ENCODE assay signal across 1 cellular context in the genomic region with DNA sequence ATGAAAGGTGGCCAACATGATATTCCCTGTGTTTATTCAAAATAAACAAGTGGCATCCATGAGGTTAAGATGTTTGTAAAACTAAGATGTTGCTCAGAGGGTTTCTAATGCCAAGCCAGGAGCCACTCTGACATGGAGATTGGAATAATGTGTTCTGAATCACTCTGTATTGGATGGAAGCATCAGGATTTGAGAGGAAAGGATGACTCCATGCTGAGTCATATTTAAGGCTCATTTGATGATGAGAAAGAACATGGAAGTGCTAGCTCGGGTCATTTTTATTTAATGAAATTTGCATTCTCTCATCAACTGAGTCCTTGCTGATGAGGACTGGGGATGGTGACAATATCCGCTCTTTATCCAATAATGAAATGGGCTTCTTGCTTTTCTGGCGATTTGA.
A peak's percentile ranks its signal among the peaks of the same experiment; 100 is the strongest.
TF ChIP-seq lines count a peak whose summit lies in the region.

No MANE protein-coding gene starts in this region.

TF ChIP-seq in SK-N-SH, 30 proteins besides CTCF, POLR2A, EP300 and RAD21:
- TF ChIP-seq, protein P1, sequence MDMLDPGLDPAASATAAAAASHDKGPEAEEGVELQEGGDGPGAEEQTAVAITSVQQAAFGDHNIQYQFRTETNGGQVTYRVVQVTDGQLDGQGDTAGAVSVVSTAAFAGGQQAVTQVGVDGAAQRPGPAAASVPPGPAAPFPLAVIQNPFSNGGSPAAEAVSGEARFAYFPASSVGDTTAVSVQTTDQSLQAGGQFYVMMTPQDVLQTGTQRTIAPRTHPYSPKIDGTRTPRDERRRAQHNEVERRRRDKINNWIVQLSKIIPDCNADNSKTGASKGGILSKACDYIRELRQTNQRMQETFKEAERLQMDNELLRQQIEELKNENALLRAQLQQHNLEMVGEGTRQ (IDR thresholded peaks at IDR 0.05; ENCODE audit: borderline replicate concordance, low read depth, low read length): no peak
- TF ChIP-seq ELF1 (IDR thresholded peaks at IDR 0.05) (no peak), FOXM1 (IDR thresholded peaks at IDR 0.05; ENCODE audit: low read depth) (no peak), SIN3A (IDR thresholded peaks at IDR 0.05; ENCODE audit: borderline replicate concordance, low read depth, low read length) (no peak), CHD2 (IDR thresholded peaks at IDR 0.05; ENCODE audit: low read length, partially characterized antibody) (no peak), FOSL2 (IDR thresholded peaks at IDR 0.05; ENCODE audit: borderline replicate concordance, low read depth) (peak; percentile 96), RFX5 (IDR thresholded peaks at IDR 0.05; ENCODE audit: low read length) (no peak), POLR2AphosphoS5 (IDR thresholded peaks at IDR 0.05; ENCODE audit: low read depth, low read length) (no peak), GATA2 (CRISPR knock-in tag; IDR thresholded peaks at IDR 0.05) (no peak), GABPA (IDR thresholded peaks at IDR 0.05; ENCODE audit: low read depth) (no peak), SMC3 (IDR thresholded peaks at IDR 0.05; ENCODE audit: low read depth, low read length) (no peak), RXRA (IDR thresholded peaks at IDR 0.05; ENCODE audit: borderline replicate concordance, low read depth) (no peak), NRF1 (IDR thresholded peaks at IDR 0.05; ENCODE audit: low read depth, low read length) (no peak), TCF12 (IDR thresholded peaks at IDR 0.05) (peak; percentile 68), TAF1 (IDR thresholded peaks at IDR 0.05; ENCODE audit: borderline replicate concordance, low read depth, low read length) (no peak), NFIC (IDR thresholded peaks at IDR 0.05; ENCODE audit: borderline replicate concordance) (0 out of 2 replicates have a peak, but pooled peaks have one; percentile 35), EZH2phosphoT487 (IDR thresholded peaks at IDR 0.05; ENCODE audit: borderline replicate concordance, low read depth) (no peak), FOXJ3 (CRISPR knock-in tag; IDR thresholded peaks at IDR 0.05) (no peak), YY1 (IDR thresholded peaks at IDR 0.05; ENCODE audit: low read depth) (peak; percentile 54; the same call in 1 of the 2 replicates), JUND (IDR thresholded peaks at IDR 0.05) (peak; percentile 92), TEAD4 (IDR thresholded peaks at IDR 0.05; ENCODE audit: borderline replicate concordance, insufficient read depth) (peak; percentile 27; the same call in 1 of the 2 replicates), MXI1 (IDR thresholded peaks at IDR 0.05; ENCODE audit: low read depth, low read length) (no peak), MEF2A (IDR thresholded peaks at IDR 0.05; ENCODE audit: borderline replicate concordance, low read depth) (no peak), RCOR1 (IDR thresholded peaks at IDR 0.05; ENCODE audit: low read length) (no peak)
- TF ChIP-seq, protein P2, sequence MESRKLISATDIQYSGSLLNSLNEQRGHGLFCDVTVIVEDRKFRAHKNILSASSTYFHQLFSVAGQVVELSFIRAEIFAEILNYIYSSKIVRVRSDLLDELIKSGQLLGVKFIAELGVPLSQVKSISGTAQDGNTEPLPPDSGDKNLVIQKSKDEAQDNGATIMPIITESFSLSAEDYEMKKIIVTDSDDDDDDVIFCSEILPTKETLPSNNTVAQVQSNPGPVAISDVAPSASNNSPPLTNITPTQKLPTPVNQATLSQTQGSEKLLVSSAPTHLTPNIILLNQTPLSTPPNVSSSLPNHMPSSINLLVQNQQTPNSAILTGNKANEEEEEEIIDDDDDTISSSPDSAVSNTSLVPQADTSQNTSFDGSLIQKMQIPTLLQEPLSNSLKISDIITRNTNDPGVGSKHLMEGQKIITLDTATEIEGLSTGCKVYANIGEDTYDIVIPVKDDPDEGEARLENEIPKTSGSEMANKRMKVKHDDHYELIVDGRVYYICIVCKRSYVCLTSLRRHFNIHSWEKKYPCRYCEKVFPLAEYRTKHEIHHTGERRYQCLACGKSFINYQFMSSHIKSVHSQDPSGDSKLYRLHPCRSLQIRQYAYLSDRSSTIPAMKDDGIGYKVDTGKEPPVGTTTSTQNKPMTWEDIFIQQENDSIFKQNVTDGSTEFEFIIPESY (IDR thresholded peaks at IDR 0.05; ENCODE audit: borderline replicate concordance, low read depth): no peak
- TF ChIP-seq, protein P3, sequence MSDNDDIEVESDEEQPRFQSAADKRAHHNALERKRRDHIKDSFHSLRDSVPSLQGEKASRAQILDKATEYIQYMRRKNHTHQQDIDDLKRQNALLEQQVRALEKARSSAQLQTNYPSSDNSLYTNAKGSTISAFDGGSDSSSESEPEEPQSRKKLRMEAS (IDR thresholded peaks at IDR 0.05; ENCODE audit: low read depth): 0 out of 2 replicates have a peak, but pooled peaks have one; percentile 13
- TF ChIP-seq, protein P4, sequence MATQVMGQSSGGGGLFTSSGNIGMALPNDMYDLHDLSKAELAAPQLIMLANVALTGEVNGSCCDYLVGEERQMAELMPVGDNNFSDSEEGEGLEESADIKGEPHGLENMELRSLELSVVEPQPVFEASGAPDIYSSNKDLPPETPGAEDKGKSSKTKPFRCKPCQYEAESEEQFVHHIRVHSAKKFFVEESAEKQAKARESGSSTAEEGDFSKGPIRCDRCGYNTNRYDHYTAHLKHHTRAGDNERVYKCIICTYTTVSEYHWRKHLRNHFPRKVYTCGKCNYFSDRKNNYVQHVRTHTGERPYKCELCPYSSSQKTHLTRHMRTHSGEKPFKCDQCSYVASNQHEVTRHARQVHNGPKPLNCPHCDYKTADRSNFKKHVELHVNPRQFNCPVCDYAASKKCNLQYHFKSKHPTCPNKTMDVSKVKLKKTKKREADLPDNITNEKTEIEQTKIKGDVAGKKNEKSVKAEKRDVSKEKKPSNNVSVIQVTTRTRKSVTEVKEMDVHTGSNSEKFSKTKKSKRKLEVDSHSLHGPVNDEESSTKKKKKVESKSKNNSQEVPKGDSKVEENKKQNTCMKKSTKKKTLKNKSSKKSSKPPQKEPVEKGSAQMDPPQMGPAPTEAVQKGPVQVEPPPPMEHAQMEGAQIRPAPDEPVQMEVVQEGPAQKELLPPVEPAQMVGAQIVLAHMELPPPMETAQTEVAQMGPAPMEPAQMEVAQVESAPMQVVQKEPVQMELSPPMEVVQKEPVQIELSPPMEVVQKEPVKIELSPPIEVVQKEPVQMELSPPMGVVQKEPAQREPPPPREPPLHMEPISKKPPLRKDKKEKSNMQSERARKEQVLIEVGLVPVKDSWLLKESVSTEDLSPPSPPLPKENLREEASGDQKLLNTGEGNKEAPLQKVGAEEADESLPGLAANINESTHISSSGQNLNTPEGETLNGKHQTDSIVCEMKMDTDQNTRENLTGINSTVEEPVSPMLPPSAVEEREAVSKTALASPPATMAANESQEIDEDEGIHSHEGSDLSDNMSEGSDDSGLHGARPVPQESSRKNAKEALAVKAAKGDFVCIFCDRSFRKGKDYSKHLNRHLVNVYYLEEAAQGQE (IDR thresholded peaks at IDR 0.05; ENCODE audit: low read depth, low read length): 0 out of 2 replicates have a peak, but pooled peaks have one; percentile 6
- TF ChIP-seq, protein P5, sequence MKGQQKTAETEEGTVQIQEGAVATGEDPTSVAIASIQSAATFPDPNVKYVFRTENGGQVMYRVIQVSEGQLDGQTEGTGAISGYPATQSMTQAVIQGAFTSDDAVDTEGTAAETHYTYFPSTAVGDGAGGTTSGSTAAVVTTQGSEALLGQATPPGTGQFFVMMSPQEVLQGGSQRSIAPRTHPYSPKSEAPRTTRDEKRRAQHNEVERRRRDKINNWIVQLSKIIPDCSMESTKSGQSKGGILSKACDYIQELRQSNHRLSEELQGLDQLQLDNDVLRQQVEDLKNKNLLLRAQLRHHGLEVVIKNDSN (IDR thresholded peaks at IDR 0.05; ENCODE audit: borderline replicate concordance, low read depth): no peak
- TF ChIP-seq, protein P6, sequence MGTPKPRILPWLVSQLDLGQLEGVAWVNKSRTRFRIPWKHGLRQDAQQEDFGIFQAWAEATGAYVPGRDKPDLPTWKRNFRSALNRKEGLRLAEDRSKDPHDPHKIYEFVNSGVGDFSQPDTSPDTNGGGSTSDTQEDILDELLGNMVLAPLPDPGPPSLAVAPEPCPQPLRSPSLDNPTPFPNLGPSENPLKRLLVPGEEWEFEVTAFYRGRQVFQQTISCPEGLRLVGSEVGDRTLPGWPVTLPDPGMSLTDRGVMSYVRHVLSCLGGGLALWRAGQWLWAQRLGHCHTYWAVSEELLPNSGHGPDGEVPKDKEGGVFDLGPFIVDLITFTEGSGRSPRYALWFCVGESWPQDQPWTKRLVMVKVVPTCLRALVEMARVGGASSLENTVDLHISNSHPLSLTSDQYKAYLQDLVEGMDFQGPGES (IDR thresholded peaks at IDR 0.05; ENCODE audit: low read depth, low read length): no peak
- TF ChIP-seq, protein P7, sequence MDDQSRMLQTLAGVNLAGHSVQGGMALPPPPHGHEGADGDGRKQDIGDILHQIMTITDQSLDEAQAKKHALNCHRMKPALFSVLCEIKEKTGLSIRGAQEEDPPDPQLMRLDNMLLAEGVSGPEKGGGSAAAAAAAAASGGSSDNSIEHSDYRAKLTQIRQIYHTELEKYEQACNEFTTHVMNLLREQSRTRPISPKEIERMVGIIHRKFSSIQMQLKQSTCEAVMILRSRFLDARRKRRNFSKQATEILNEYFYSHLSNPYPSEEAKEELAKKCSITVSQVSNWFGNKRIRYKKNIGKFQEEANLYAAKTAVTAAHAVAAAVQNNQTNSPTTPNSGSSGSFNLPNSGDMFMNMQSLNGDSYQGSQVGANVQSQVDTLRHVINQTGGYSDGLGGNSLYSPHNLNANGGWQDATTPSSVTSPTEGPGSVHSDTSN (IDR thresholded peaks at IDR 0.05): peak; percentile 41
TF ChIP-seq in SK-N-SH: peak in this region for 9.
